Comparison of ENCODE assay signal across 2 cellular contexts in the genomic region with DNA sequence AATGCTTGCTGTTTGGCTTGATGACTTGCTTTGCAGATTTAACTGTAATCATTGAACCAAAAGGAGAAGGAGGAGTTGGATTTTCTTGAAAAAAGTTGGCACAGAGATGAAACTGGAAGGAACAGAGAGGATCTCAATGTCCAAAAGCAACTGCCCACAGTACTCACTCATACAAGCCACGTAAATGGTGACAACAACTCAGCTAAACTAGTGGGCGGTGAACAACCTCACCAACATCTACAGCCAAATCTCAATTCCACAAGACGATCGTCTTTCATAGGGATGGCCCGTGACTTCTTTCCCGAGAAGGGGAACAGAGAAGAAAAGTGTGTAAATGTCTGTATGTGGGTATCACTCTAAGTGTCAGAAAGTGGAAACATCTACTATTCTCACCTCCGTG.
TF ChIP-seq lines count a peak whose summit lies in the region.

No MANE protein-coding gene starts in this region.

TF ChIP-seq in IMR-90, 13 proteins besides CTCF, POLR2A, EP300 and RAD21:
- no peak for TF ChIP-seq BHLHE40 (IDR thresholded peaks at IDR 0.05; ENCODE audit: low read depth, low read length)
- TF ChIP-seq NFE2L2 (IDR thresholded peaks at IDR 0.05; ENCODE audit: low read depth, low read length): no peak
- no peak for TF ChIP-seq MXI1 (IDR thresholded peaks at IDR 0.05; ENCODE audit: borderline replicate concordance, low read depth, low read length)
- TF ChIP-seq SMC3 (IDR thresholded peaks at IDR 0.05; ENCODE audit: low read depth, low read length): no peak
- no peak for TF ChIP-seq RCOR1 (IDR thresholded peaks at IDR 0.05; ENCODE audit: insufficient replicate concordance, low read length)
- TF ChIP-seq ELK1 (IDR thresholded peaks at IDR 0.05; ENCODE audit: borderline replicate concordance, low read depth, low read length): no peak
- no peak for TF ChIP-seq CHD1 (IDR thresholded peaks at IDR 0.05; ENCODE audit: low read depth, low read length)
- TF ChIP-seq, protein P1, sequence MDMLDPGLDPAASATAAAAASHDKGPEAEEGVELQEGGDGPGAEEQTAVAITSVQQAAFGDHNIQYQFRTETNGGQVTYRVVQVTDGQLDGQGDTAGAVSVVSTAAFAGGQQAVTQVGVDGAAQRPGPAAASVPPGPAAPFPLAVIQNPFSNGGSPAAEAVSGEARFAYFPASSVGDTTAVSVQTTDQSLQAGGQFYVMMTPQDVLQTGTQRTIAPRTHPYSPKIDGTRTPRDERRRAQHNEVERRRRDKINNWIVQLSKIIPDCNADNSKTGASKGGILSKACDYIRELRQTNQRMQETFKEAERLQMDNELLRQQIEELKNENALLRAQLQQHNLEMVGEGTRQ (IDR thresholded peaks at IDR 0.05; ENCODE audit: low read depth, low read length): no peak
- TF ChIP-seq MAFK (IDR thresholded peaks at IDR 0.05; ENCODE audit: low read depth, low read length): no peak
- no peak for TF ChIP-seq CEBPB (IDR thresholded peaks at IDR 0.05; ENCODE audit: low read depth, low read length)
- TF ChIP-seq MAZ (IDR thresholded peaks at IDR 0.05; ENCODE audit: borderline replicate concordance, low read depth, low read length): no peak
- no peak for TF ChIP-seq FOS (IDR thresholded peaks at IDR 0.05; ENCODE audit: low read depth, low read length)
TF ChIP-seq in IMR-90: peak in this region for 0.

TF ChIP-seq in GM23338, 12 proteins besides CTCF, POLR2A, EP300 and RAD21:
- TF ChIP-seq EZH2 (IDR thresholded peaks at IDR 0.05; ENCODE audit: low read depth, unreplicated experiment): no peak
- no peak for TF ChIP-seq EZH2phosphoT487 (IDR thresholded peaks at IDR 0.05; ENCODE audit: unreplicated experiment)
- TF ChIP-seq STAT1 (IDR thresholded peaks at IDR 0.05; ENCODE audit: unreplicated experiment): no peak
- TF ChIP-seq NANOG (IDR thresholded peaks at IDR 0.05; ENCODE audit: borderline replicate concordance): no peak
- TF ChIP-seq POLR2AphosphoS5 (IDR thresholded peaks at IDR 0.05; ENCODE audit: low read depth): no peak
- TF ChIP-seq, protein P2, sequence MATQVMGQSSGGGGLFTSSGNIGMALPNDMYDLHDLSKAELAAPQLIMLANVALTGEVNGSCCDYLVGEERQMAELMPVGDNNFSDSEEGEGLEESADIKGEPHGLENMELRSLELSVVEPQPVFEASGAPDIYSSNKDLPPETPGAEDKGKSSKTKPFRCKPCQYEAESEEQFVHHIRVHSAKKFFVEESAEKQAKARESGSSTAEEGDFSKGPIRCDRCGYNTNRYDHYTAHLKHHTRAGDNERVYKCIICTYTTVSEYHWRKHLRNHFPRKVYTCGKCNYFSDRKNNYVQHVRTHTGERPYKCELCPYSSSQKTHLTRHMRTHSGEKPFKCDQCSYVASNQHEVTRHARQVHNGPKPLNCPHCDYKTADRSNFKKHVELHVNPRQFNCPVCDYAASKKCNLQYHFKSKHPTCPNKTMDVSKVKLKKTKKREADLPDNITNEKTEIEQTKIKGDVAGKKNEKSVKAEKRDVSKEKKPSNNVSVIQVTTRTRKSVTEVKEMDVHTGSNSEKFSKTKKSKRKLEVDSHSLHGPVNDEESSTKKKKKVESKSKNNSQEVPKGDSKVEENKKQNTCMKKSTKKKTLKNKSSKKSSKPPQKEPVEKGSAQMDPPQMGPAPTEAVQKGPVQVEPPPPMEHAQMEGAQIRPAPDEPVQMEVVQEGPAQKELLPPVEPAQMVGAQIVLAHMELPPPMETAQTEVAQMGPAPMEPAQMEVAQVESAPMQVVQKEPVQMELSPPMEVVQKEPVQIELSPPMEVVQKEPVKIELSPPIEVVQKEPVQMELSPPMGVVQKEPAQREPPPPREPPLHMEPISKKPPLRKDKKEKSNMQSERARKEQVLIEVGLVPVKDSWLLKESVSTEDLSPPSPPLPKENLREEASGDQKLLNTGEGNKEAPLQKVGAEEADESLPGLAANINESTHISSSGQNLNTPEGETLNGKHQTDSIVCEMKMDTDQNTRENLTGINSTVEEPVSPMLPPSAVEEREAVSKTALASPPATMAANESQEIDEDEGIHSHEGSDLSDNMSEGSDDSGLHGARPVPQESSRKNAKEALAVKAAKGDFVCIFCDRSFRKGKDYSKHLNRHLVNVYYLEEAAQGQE (IDR thresholded peaks at IDR 0.05; ENCODE audit: unreplicated experiment): no peak
- TF ChIP-seq, protein P3, sequence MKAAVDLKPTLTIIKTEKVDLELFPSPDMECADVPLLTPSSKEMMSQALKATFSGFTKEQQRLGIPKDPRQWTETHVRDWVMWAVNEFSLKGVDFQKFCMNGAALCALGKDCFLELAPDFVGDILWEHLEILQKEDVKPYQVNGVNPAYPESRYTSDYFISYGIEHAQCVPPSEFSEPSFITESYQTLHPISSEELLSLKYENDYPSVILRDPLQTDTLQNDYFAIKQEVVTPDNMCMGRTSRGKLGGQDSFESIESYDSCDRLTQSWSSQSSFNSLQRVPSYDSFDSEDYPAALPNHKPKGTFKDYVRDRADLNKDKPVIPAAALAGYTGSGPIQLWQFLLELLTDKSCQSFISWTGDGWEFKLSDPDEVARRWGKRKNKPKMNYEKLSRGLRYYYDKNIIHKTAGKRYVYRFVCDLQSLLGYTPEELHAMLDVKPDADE (IDR thresholded peaks at IDR 0.05): no peak
- no peak for TF ChIP-seq ZNF331 (CRISPR knock-in tag; IDR thresholded peaks at IDR 0.05; ENCODE audit: low read depth)
- TF ChIP-seq ZNF114 (CRISPR knock-in tag; IDR thresholded peaks at IDR 0.05): no peak
- no peak for TF ChIP-seq CREB1 (CRISPR knock-in tag; IDR thresholded peaks at IDR 0.05; ENCODE audit: low read depth)
- no peak for TF ChIP-seq ZNF462 (CRISPR knock-in tag; IDR thresholded peaks at IDR 0.05)
- no peak for TF ChIP-seq JUNB (IDR thresholded peaks at IDR 0.05; ENCODE audit: unreplicated experiment)
